Comparison of ENCODE assay signal across 1 cellular context in genomic region chr3:42875325-42876151, GRCh38.
TF ChIP-seq lines count a peak whose summit lies in the region.

CYP8B1 (minus strand) TSS chr3:42875879; CDS start chr3:42875816, 63 bp downstream.

TF ChIP-seq in HepG2, 621 proteins besides CTCF, POLR2A, EP300 and RAD21 (continued from another document and continues in another):
- TF ChIP-seq PRDM10 (CRISPR knock-in tag; IDR thresholded peaks at IDR 0.05; ENCODE audit: low read depth) (peak; percentile 44), CEBPB (IDR thresholded peaks at IDR 0.05; ENCODE audit: borderline replicate concordance, low read depth, low read length) (no peak), TEAD3 (CRISPR knock-in tag; optimal IDR thresholded peaks at IDR 0.05; ENCODE audit: borderline replicate concordance) (peak; percentile 83), ZNF460 (CRISPR knock-in tag; IDR thresholded peaks at IDR 0.05; ENCODE audit: borderline replicate concordance) (no peak), PRMT3 (CRISPR knock-in tag; IDR thresholded peaks at IDR 0.05; ENCODE audit: borderline replicate concordance, low read depth) (no peak), ARID3A (IDR thresholded peaks at IDR 0.05; ENCODE audit: low read depth, low read length) (0 out of 2 replicates have a peak, but pooled peaks have one; percentile 17), SIX1 (CRISPR knock-in tag; IDR thresholded peaks at IDR 0.05; ENCODE audit: borderline replicate concordance) (peak; percentile 62), YEATS4 (CRISPR knock-in tag; IDR thresholded peaks at IDR 0.05; ENCODE audit: borderline replicate concordance) (peak; percentile 63; the same call in 1 of the 2 replicates), TMF1 (CRISPR knock-in tag; IDR thresholded peaks at IDR 0.05; ENCODE audit: low read depth) (peak; percentile 80), NCOA1 (CRISPR knock-in tag; IDR thresholded peaks at IDR 0.05) (0 out of 2 replicates have a peak, but pooled peaks have one; percentile 14), ZNF18 (CRISPR knock-in tag; IDR thresholded peaks at IDR 0.05; ENCODE audit: insufficient replicate concordance) (peak; percentile 58), JUNB (CRISPR knock-in tag; IDR thresholded peaks at IDR 0.05; ENCODE audit: borderline replicate concordance) (no peak), MXD1 (CRISPR knock-in tag; IDR thresholded peaks at IDR 0.05) (0 out of 2 replicates have a peak, but pooled peaks have one; percentile 42), ZFP82 (CRISPR knock-in tag; IDR thresholded peaks at IDR 0.05; ENCODE audit: borderline replicate concordance) (no peak), ZNF749 (CRISPR knock-in tag; IDR thresholded peaks at IDR 0.05; ENCODE audit: borderline replicate concordance) (no peak), ZNF317 (CRISPR knock-in tag; IDR thresholded peaks at IDR 0.05) (peak; percentile 82; the same call in 1 of the 2 replicates), ZNF724P (CRISPR knock-in tag; IDR thresholded peaks at IDR 0.05; ENCODE audit: borderline replicate concordance) (peak; percentile 50; the same call in 1 of the 2 replicates), ZNF781 (CRISPR knock-in tag; IDR thresholded peaks at IDR 0.05; ENCODE audit: borderline replicate concordance, not compliant biosample characterization) (peak; percentile 49), MYC (CRISPR knock-in tag; IDR thresholded peaks at IDR 0.05; ENCODE audit: borderline replicate concordance) (peak; percentile 54; the same call in 1 of the 2 replicates), ZNF263 (CRISPR knock-in tag; IDR thresholded peaks at IDR 0.05) (peak; percentile 50), TAF1 (CRISPR knock-in tag; IDR thresholded peaks at IDR 0.05) (peak; percentile 29; the same call in 1 of the 2 replicates), IRX3 (CRISPR knock-in tag; IDR thresholded peaks at IDR 0.05; ENCODE audit: borderline replicate concordance, low read depth) (peak; percentile 55; the same call in 1 of the 2 replicates), ZIK1 (CRISPR knock-in tag; IDR thresholded peaks at IDR 0.05; ENCODE audit: borderline replicate concordance, low read depth) (0 out of 2 replicates have a peak, but pooled peaks have one; percentile 48), ZBTB38 (CRISPR knock-in tag; IDR thresholded peaks at IDR 0.05) (peak; percentile 89), ZBTB37 (CRISPR knock-in tag; IDR thresholded peaks at IDR 0.05) (peak; percentile 86), SIN3B (IDR thresholded peaks at IDR 0.05; ENCODE audit: low read length) (no peak), ZNF276 (CRISPR knock-in tag; IDR thresholded peaks at IDR 0.05; ENCODE audit: low read depth) (no peak), HDAC2 (CRISPR knock-in tag; IDR thresholded peaks at IDR 0.05) (peak; percentile 95), ZNF292 (CRISPR knock-in tag; IDR thresholded peaks at IDR 0.05; ENCODE audit: borderline replicate concordance, low read depth) (peak; percentile 90; the same call in 1 of the 2 replicates), ZFP91 (CRISPR knock-in tag; IDR thresholded peaks at IDR 0.05; ENCODE audit: borderline replicate concordance) (peak; percentile 72; the same call in 1 of the 2 replicates), ZNF552 (CRISPR knock-in tag; IDR thresholded peaks at IDR 0.05; ENCODE audit: borderline replicate concordance) (peak; percentile 59; the same call in 1 of the 2 replicates), ATF2 (CRISPR knock-in tag; IDR thresholded peaks at IDR 0.05) (peak; percentile 73; the same call in 1 of the 2 replicates), POGZ (CRISPR knock-in tag; IDR thresholded peaks at IDR 0.05) (peak; percentile 92), SMAD9 (CRISPR knock-in tag; IDR thresholded peaks at IDR 0.05) (0 out of 2 replicates have a peak, but pooled peaks have one; percentile 30), JUND (CRISPR knock-in tag; IDR thresholded peaks at IDR 0.05) (peak; percentile 46; the same call in 1 of the 2 replicates), ZNF24 (IDR thresholded peaks at IDR 0.05) (no peak), GATAD2A (CRISPR knock-in tag; IDR thresholded peaks at IDR 0.05) (peak; percentile 95), KLF6 (CRISPR knock-in tag; IDR thresholded peaks at IDR 0.05) (peak; percentile 31; the same call in 1 of the 2 replicates), RBAK (CRISPR knock-in tag; IDR thresholded peaks at IDR 0.05) (0 out of 2 replicates have a peak, but pooled peaks have one; percentile 6), ZNF430 (CRISPR knock-in tag; IDR thresholded peaks at IDR 0.05) (peak; percentile 58; the same call in 1 of the 2 replicates), NR2F6 (IDR thresholded peaks at IDR 0.05) (peak; percentile 63), NR2F6 (CRISPR knock-in tag; IDR thresholded peaks at IDR 0.05) (peak; percentile 77)
